33 cellular contexts compared by ENCODE assay signal in genomic region chr20:44358776-44359175, GRCh38. TPM values are rescaled to one million over a fixed set of nuclear protein-coding genes. Genes with fewer than 3 reads are reported as not detected.
"Had no signal": no experiment of that assay in that cellular context is flagged by ENCODE, and none has a peak within 500 bp of the region (broad histone marks: within the 10 kb centered on the region; RNA-seq: fewer than 3 reads in every experiment).

No MANE protein-coding gene starts in this region.

- H3K4me3 Mint-ChIP-seq: activated T-cell treated with anti-CD3 and anti-CD28 coated beads, Interleukin-2, amount 50 U/mL, for 24 hours; natural killer cell treated with Interleukin-12 subunit alpha and Interleukin-12 subunit beta and Interleukin-15 and Interleukin-18, amount 100 ng/mL, for 72 hours; stimulated activated naive CD8-positive, alpha-beta T cell treated with anti-CD3 and anti-CD28 coated beads, Interleukin-15, Interleukin-2, amounts not matched to agents 100 ng/mL and 50 ng/mL, for 24 hours; T-helper 17 cell had no signal

- DNase-seq: activated CD4-positive, alpha-beta T cell treated with anti-CD3 and anti-CD28 coated beads for 4 hours; activated CD4-positive, alpha-beta T cell treated with anti-CD3 and anti-CD28 coated beads, Interleukin-2, amount 50 U/mL, for 4 hours; activated CD8-positive, alpha-beta memory T cell treated with anti-CD3 and anti-CD28 coated beads, Interleukin-2, amount 50 U/mL, for 4 hours; activated gamma-delta T cell; activated naive CD4-positive, alpha-beta T cell treated with anti-CD3 and anti-CD28 coated beads, Interleukin-2, amount 50 U/mL, for 16 hours; activated T-cell treated with anti-CD3 and anti-CD28 coated beads, Interleukin-2, amount 50 U/mL, for 24 hours; amniotic stem cell; central memory CD4-positive, alpha-beta T cell; foreskin keratinocyte; heart right ventricle; lower lobe of right lung; mesenchymal stem cell; right lobe of liver; stimulated activated CD4-positive, alpha-beta T cell treated with anti-CD3 and anti-CD28 coated beads, Interleukin-12 subunit alpha, Interleukin-12 subunit beta, amount 100 ng/mL, for 4 hours; stimulated activated CD4-positive, alpha-beta T cell treated with anti-CD3 and anti-CD28 coated beads, Interleukin-4, amount 100 ng/mL, for 1 hour; SW 1271; T-helper 17 cell; T1000; trophoblast cell; uterus had no signal

- H3K4me1 ChIP-seq: breast epithelium, foreskin keratinocyte, uterus had no signal

- H3K9me3 ChIP-seq: breast epithelium, esophagus muscularis mucosa, heart right ventricle, lower lobe of right lung, right lobe of liver, thoracic aorta, uterus had no signal

- H3K27ac ChIP-seq: breast epithelium, esophagus muscularis mucosa, foreskin keratinocyte, lower lobe of right lung, right lobe of liver, thoracic aorta, uterus, VCaP had no signal

- H3K36me3 Mint-ChIP-seq: natural killer cell treated with Interleukin-12 subunit alpha and Interleukin-12 subunit beta and Interleukin-15 and Interleukin-18, amount 100 ng/mL, for 72 hours had no signal

- H3K27ac Mint-ChIP-seq: activated T-cell treated with anti-CD3 and anti-CD28 coated beads, Interleukin-2, amount 50 U/mL, for 24 hours; natural killer cell treated with Interleukin-12 subunit alpha and Interleukin-12 subunit beta and Interleukin-15 and Interleukin-18, amount 100 ng/mL, for 72 hours; stimulated activated naive CD8-positive, alpha-beta T cell treated with anti-CD3 and anti-CD28 coated beads, Interleukin-15, Interleukin-2, amounts not matched to agents 100 ng/mL and 50 ng/mL, for 24 hours; T-helper 17 cell had no signal

- H3K36me3 ChIP-seq: breast epithelium, esophagus muscularis mucosa, heart right ventricle, lower lobe of right lung, thoracic aorta, uterus had no signal

- H3K4me1 Mint-ChIP-seq: T-helper 17 cell had no signal

- H3K4me3 ChIP-seq: breast epithelium, esophagus muscularis mucosa, heart right ventricle, lower lobe of right lung, right lobe of liver, thoracic aorta, uterus had no signal

- H3K27me3 ChIP-seq: breast epithelium, right lobe of liver, uterus had no signal

- ATAC-seq: foreskin keratinocyte; lower lobe of right lung; natural killer cell treated with Interleukin-12 subunit alpha and Interleukin-12 subunit beta and Interleukin-15 and Interleukin-18, amount 100 ng/mL, for 72 hours; T-helper 17 cell had no signal

- H3K9me3 Mint-ChIP-seq: activated T-cell treated with anti-CD3 and anti-CD28 coated beads, Interleukin-2, amount 50 U/mL, for 24 hours; natural killer cell treated with Interleukin-12 subunit alpha and Interleukin-12 subunit beta and Interleukin-15 and Interleukin-18, amount 100 ng/mL, for 72 hours; stimulated activated naive CD8-positive, alpha-beta T cell treated with anti-CD3 and anti-CD28 coated beads, Interleukin-15, Interleukin-2, amounts not matched to agents 100 ng/mL and 50 ng/mL, for 24 hours had no signal

RNA-seq across cellular contexts. Expression of gene HNF4A, which starts 3.3 kb away (rescaled TPM):
- total RNA-seq: activated CD8-positive, alpha-beta memory T cell treated with anti-CD3 and anti-CD28 coated beads for 36 hours; foreskin keratinocyte; heart right ventricle; kidney epithelial cell; mononuclear cell; myocyte; natural killer cell treated with Interleukin-12 subunit alpha and Interleukin-12 subunit beta and Interleukin-15 and Interleukin-18, amount 100 ng/mL, for 72 hours; omental fat pad; skeletal muscle tissue; subcutaneous adipose tissue; T-helper 17 cell had no signal
- polyA plus RNA-seq: foreskin keratinocyte had no signal

RNA-seq across cellular contexts. Expression of gene R3HDML, which starts 21.9 kb away (rescaled TPM):
- total RNA-seq: activated CD8-positive, alpha-beta memory T cell treated with anti-CD3 and anti-CD28 coated beads for 36 hours; breast epithelium; esophagus muscularis mucosa; foreskin keratinocyte; heart right ventricle; kidney epithelial cell; lower lobe of right lung; mononuclear cell; myocyte; natural killer cell treated with Interleukin-12 subunit alpha and Interleukin-12 subunit beta and Interleukin-15 and Interleukin-18, amount 100 ng/mL, for 72 hours; omental fat pad; right lobe of liver; skeletal muscle tissue; subcutaneous adipose tissue; T-helper 17 cell; thoracic aorta; uterus had no signal
- polyA plus RNA-seq: foreskin keratinocyte, heart right ventricle had no signal
